Comparison of ENCODE assay signal across 1 cellular context in genomic region chr1:21818661-21819060, GRCh38.
TF ChIP-seq lines count a peak whose summit lies in the region.

No MANE protein-coding gene starts in this region.

TF ChIP-seq in GM23338, 12 proteins besides CTCF, POLR2A, EP300 and RAD21 (continued from another document):
- TF ChIP-seq ZNF462 (CRISPR knock-in tag; IDR thresholded peaks at IDR 0.05), result no peak
- TF ChIP-seq STAT1 (IDR thresholded peaks at IDR 0.05; ENCODE audit: unreplicated experiment), result no peak
- no peak for TF ChIP-seq POLR2AphosphoS5 (IDR thresholded peaks at IDR 0.05; ENCODE audit: low read depth)
- TF ChIP-seq ZNF331 (CRISPR knock-in tag; IDR thresholded peaks at IDR 0.05; ENCODE audit: low read depth), result no peak
- TF ChIP-seq CREB1 (CRISPR knock-in tag; IDR thresholded peaks at IDR 0.05; ENCODE audit: low read depth), result no peak
- no peak for TF ChIP-seq REST (IDR thresholded peaks at IDR 0.05; ENCODE audit: unreplicated experiment)
- no peak for TF ChIP-seq EZH2 (IDR thresholded peaks at IDR 0.05; ENCODE audit: low read depth, unreplicated experiment)
- TF ChIP-seq ZNF114 (CRISPR knock-in tag; IDR thresholded peaks at IDR 0.05), result no peak
- no peak for TF ChIP-seq NANOG (IDR thresholded peaks at IDR 0.05; ENCODE audit: borderline replicate concordance)
